ENCODE assay signal across 18 cellular contexts in genomic region chrX:10243056-10243455, GRCh38.
"Had no signal": no experiment of that assay in that cellular context is flagged by ENCODE, and none has a peak within 500 bp of the region (broad histone marks: within the 10 kb centered on the region; RNA-seq: fewer than 3 reads in every experiment).

No MANE protein-coding gene starts in this region.

- H3K27me3 Mint-ChIP-seq: activated CD8-positive, alpha-beta memory T cell treated with anti-CD3 and anti-CD28 coated beads, Interleukin-2, amount 10 ng/mL, durations not matched to agents 7 days and 5 days; memory B cell; naive thymus-derived CD8-positive, alpha-beta T cell had no signal

- ATAC-seq: activated CD8-positive, alpha-beta memory T cell treated with anti-CD3 and anti-CD28 coated beads, Interleukin-2, amount 10 ng/mL, durations not matched to agents 7 days and 5 days; foreskin keratinocyte; left ventricle myocardium superior; mucosa of descending colon; naive thymus-derived CD8-positive, alpha-beta T cell; stimulated activated naive B cell treated with anti-CD40 and anti-IgM and Interleukin-4, amounts not matched to agents 10 μg/mL and 1 μg/mL and 100 μg/mL, for 72 hours had no signal

- H3K9me3 Mint-ChIP-seq: memory B cell; stimulated activated naive B cell treated with anti-CD40 and anti-IgM and Interleukin-4, amounts not matched to agents 10 μg/mL and 1 μg/mL and 100 μg/mL, for 72 hours had no signal

- H3K27ac Mint-ChIP-seq: activated CD8-positive, alpha-beta memory T cell treated with anti-CD3 and anti-CD28 coated beads, Interleukin-2, amount 10 ng/mL, durations not matched to agents 7 days and 5 days; memory B cell; naive thymus-derived CD8-positive, alpha-beta T cell; stimulated activated naive B cell treated with anti-CD40 and anti-IgM and Interleukin-4, amounts not matched to agents 10 μg/mL and 1 μg/mL and 100 μg/mL, for 72 hours had no signal

- H3K36me3 Mint-ChIP-seq: activated CD8-positive, alpha-beta memory T cell treated with anti-CD3 and anti-CD28 coated beads, Interleukin-2, amount 10 ng/mL, durations not matched to agents 7 days and 5 days; memory B cell; naive thymus-derived CD8-positive, alpha-beta T cell had no signal

- DNase-seq: activated CD4-positive, alpha-beta T cell treated with anti-CD3 and anti-CD28 coated beads, Interleukin-2, amount 50 U/mL, for 48 hours; activated CD8-positive, alpha-beta memory T cell treated with anti-CD3 and anti-CD28 coated beads, Interleukin-2, amount 10 ng/mL, durations not matched to agents 7 days and 5 days; activated effector memory CD4-positive, alpha-beta T cell treated with Interleukin-2 at 50 U/mL for 16 hours; activated naive CD4-positive, alpha-beta T cell treated with anti-CD3 and anti-CD28 coated beads, Interleukin-2, amount 50 U/mL, for 16 hours; activated T-cell treated with anti-CD3 and anti-CD28 coated beads, Interleukin-2, amount 50 U/mL, for 1 hour; caudate nucleus; effector CD8-positive, alpha-beta T cell; foreskin keratinocyte; glutamatergic neuron; kidney glomerular epithelial cell; left ventricle myocardium superior; naive thymus-derived CD8-positive, alpha-beta T cell; stimulated activated CD4-positive, alpha-beta T cell treated with anti-CD3 and anti-CD28 coated beads, Interleukin-15, amount 100 ng/mL, for 24 hours; stimulated activated CD4-positive, alpha-beta T cell treated with anti-CD3 and anti-CD28 coated beads, Interleukin-4, amount 100 ng/mL, for 1 hour; stimulated activated naive B cell treated with anti-CD40 and anti-IgM and Interleukin-4, amounts not matched to agents 10 μg/mL and 1 μg/mL and 100 μg/mL, for 72 hours; tibial artery had no signal

- H3K4me3 Mint-ChIP-seq: activated CD8-positive, alpha-beta memory T cell treated with anti-CD3 and anti-CD28 coated beads, Interleukin-2, amount 10 ng/mL, durations not matched to agents 7 days and 5 days; memory B cell; naive thymus-derived CD8-positive, alpha-beta T cell; stimulated activated naive B cell treated with anti-CD40 and anti-IgM and Interleukin-4, amounts not matched to agents 10 μg/mL and 1 μg/mL and 100 μg/mL, for 72 hours had no signal

- H3K4me1 Mint-ChIP-seq: activated CD8-positive, alpha-beta memory T cell treated with anti-CD3 and anti-CD28 coated beads, Interleukin-2, amount 10 ng/mL, durations not matched to agents 7 days and 5 days; naive thymus-derived CD8-positive, alpha-beta T cell had no signal
